Comparison of ENCODE assay signal across 24 cellular contexts in genomic region chr4:70577220-70577927, GRCh38. TPM values are rescaled to one million over a fixed set of nuclear protein-coding genes. Genes with fewer than 3 reads are reported as not detected.
"Had no signal": no experiment of that assay in that cellular context is flagged by ENCODE, and none has a peak within 500 bp of the region (broad histone marks: within the 10 kb centered on the region; RNA-seq: fewer than 3 reads in every experiment).

No MANE protein-coding gene starts in this region.

- H3K36me3 ChIP-seq: gastrocnemius medialis, heart left ventricle, lower lobe of right lung, neural progenitor cell, ovary, spleen, suprapubic skin, upper lobe of right lung had no signal

- H3K27ac ChIP-seq: epithelial cell of prostate, gastrocnemius medialis, heart left ventricle, lower lobe of right lung, neural progenitor cell, ovary, spleen, suprapubic skin, upper lobe of right lung had no signal

- H3K4me1 ChIP-seq: gastrocnemius medialis, heart left ventricle, lower lobe of right lung, spleen, suprapubic skin, upper lobe of right lung had no signal

- H2AFZ ChIP-seq: neural progenitor cell had no signal

- H3K4me3 ChIP-seq: gastrocnemius medialis, heart left ventricle, lower lobe of right lung, neural progenitor cell, ovary, spleen, suprapubic skin, upper lobe of right lung had no signal

- H3K4me2 ChIP-seq: neural progenitor cell had no signal

- DNase-seq: activated CD4-positive, alpha-beta T cell treated with anti-CD3 and anti-CD28 coated beads, Interleukin-2, amount 50 U/mL, for 48 hours; activated CD4-positive, CD25-positive, alpha-beta regulatory T cell treated with anti-CD3 and anti-CD28 coated beads, Interleukin-2, amount 50 U/mL, for 72 hours; activated CD8-positive, alpha-beta memory T cell treated with anti-CD3 and anti-CD28 coated beads, Interleukin-2, amount 10 ng/mL, durations not matched to agents 7 days and 5 days; activated naive CD4-positive, alpha-beta T cell treated with anti-CD3 and anti-CD28 coated beads, Interleukin-2, amount 10 ng/mL, durations not matched to agents 7 days and 5 days; activated T-cell treated with anti-CD3 and anti-CD28 coated beads, Interleukin-2, amount 50 U/mL, for 1 hour; dermis blood vessel endothelial cell; effector memory CD8-positive, alpha-beta T cell; gastrocnemius medialis; heart left ventricle; left cardiac atrium; lower lobe of right lung; midbrain; ovary; spleen; T1000; upper lobe of right lung had no signal

- ATAC-seq: activated CD8-positive, alpha-beta memory T cell treated with anti-CD3 and anti-CD28 coated beads, Interleukin-2, amount 10 ng/mL, durations not matched to agents 7 days and 5 days; effector memory CD8-positive, alpha-beta T cell; gastrocnemius medialis; heart left ventricle; left cardiac atrium; lower lobe of right lung; sciatic nerve; upper lobe of right lung had no signal

- H3K9me3 ChIP-seq: gastrocnemius medialis, lower lobe of right lung, ovary, spleen, suprapubic skin, upper lobe of right lung had no signal

- H3K27me3 ChIP-seq: gastrocnemius medialis, heart left ventricle, neural progenitor cell, ovary, suprapubic skin, upper lobe of right lung had no signal

RNA-seq across cellular contexts. Expression of gene AMBN, which starts 14.7 kb away (rescaled TPM):
- total RNA-seq: activated CD8-positive, alpha-beta memory T cell treated with anti-CD3 and anti-CD28 coated beads, Interleukin-2, amount 10 ng/mL, durations not matched to agents 7 days and 5 days; astrocyte; chondrocyte; dermis blood vessel endothelial cell; fibroblast of lung; gastrocnemius medialis; heart left ventricle; left cardiac atrium; lower lobe of right lung; ovary; pulmonary artery endothelial cell; sciatic nerve; spleen; upper lobe of right lung had no signal
- polyA plus RNA-seq: fibroblast of lung, heart left ventricle, ovary, spleen had no signal

RNA-seq across cellular contexts. Expression of gene ENAM, which starts 51.2 kb away (rescaled TPM):
- total RNA-seq: activated CD8-positive, alpha-beta memory T cell treated with anti-CD3 and anti-CD28 coated beads, Interleukin-2, amount 10 ng/mL, durations not matched to agents 7 days and 5 days; chondrocyte; dermis blood vessel endothelial cell; pulmonary artery endothelial cell; sciatic nerve; suprapubic skin had no signal

RNA-seq across cellular contexts. Expression of gene AMTN, which starts 59.0 kb away (rescaled TPM):
- total RNA-seq: activated CD8-positive, alpha-beta memory T cell treated with anti-CD3 and anti-CD28 coated beads, Interleukin-2, amount 10 ng/mL, durations not matched to agents 7 days and 5 days; astrocyte; chondrocyte; dermis blood vessel endothelial cell; fibroblast of lung; gastrocnemius medialis; heart left ventricle; left cardiac atrium; lower lobe of right lung; ovary; pulmonary artery endothelial cell; sciatic nerve; spleen; upper lobe of right lung had no signal
- polyA plus RNA-seq: fibroblast of lung, heart left ventricle, ovary, spleen had no signal
